Comparison of ENCODE assay signal across 11 cellular contexts in the genomic region with DNA sequence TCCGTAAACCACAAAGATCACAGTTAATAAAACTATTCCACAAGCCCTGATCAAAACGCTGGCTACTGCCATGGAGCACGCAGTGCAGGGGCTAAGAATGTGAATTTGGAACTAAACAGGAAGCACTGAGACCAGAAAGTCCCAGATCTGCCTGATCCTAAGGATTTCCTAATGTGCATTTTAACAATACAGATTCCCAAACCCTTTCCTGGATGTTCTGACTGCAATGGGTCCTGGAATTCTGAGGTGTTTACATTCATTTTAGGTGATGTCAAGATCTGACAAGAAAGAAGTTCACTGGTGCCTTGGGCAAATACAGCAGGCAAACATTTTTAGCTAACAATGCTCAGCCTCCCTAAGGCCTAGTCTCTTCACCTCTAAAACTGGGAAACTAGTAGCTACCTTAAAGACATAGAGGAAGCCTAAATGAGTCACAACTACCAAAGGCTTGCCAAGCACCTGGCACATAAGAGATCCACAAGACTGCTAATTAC. TPM values are rescaled to one million over a fixed set of nuclear protein-coding genes. Genes with fewer than 3 reads are reported as not detected.
DNase-seq lines count a peak whose midpoint lies in the region; ATAC-seq, FAIRE-seq and TF ChIP-seq lines count a peak whose summit lies in the region.
"Had no signal": no experiment of that assay in that cellular context is flagged by ENCODE, and none has a peak within 500 bp of the region (broad histone marks: within the 10 kb centered on the region; RNA-seq: fewer than 3 reads in every experiment).

No MANE protein-coding gene starts in this region.

- in situ Hi-C loops in transverse colon (cut with MboI; ENCODE audit: low pct_ligation_motif_present in 1 of 4, low pct_unique_long_range_greater_than_20kb in 1 of 4, low sequenced_read_pairs in 3 of 4): no loop called here

- peaks cover 2% of the 10 kb centered on the region for H3K4me1 ChIP-seq in mesenchymal stem cell (ENCODE audit: control insufficient read depth, insufficient read depth, low read depth, low read length)
- peaks cover 0 to 28% (median 5%) of the 10 kb centered on the region in 4 donors for H3K4me1 ChIP-seq in transverse colon

- POLR2A ChIA-PET in activated CD4-positive, alpha-beta memory T cell treated with anti-CD3 and anti-CD28 coated beads, Interleukin-2, amount 10 ng/mL, durations not matched to agents 7 days and 5 days (lab: Charles Lee): no interaction called here

- no peaks in the 10 kb centered on the region for H3K27me3 Mint-ChIP-seq in activated T-cell treated with anti-CD3 and anti-CD28 coated beads, Interleukin-2, amount 50 U/mL, for 72 hours (ENCODE audit: low read depth)
- no peaks in the 10 kb centered on the region for H3K27me3 Mint-ChIP-seq in activated CD4-positive, alpha-beta memory T cell treated with anti-CD3 and anti-CD28 coated beads, Interleukin-2, amount 10 ng/mL, durations not matched to agents 7 days and 5 days
- H3K27me3 Mint-ChIP-seq in Calu3 (ENCODE audit: unreplicated experiment): no peaks in the 10 kb centered on the region

- H3K27ac ChIP-seq in mesenchymal stem cell (ENCODE audit: low read length, poor library complexity, severe bottlenecking): no peak overlapping the region
- peak overlapping the region; percentile 64 to 70 (median 66) for H3K27ac ChIP-seq in transverse colon
- no peak overlapping the region for H3K27ac ChIP-seq in substantia nigra (ENCODE audit: low read depth, low read length, poor library complexity, severe bottlenecking)

- DNase-seq in activated T-cell treated with anti-CD3 and anti-CD28 coated beads, Interleukin-2, amount 50 U/mL, for 72 hours: no peak
- no peak for DNase-seq in activated T-cell treated with anti-CD3 and anti-CD28 coated beads for 4 hours
- DNase-seq in bronchial epithelial cell (ENCODE audit: low read depth): peak; percentile 71
- DNase-seq in mesenchymal stem cell: peak; percentile 60
- no peak for DNase-seq in transverse colon
- no peak for DNase-seq in activated CD4-positive, alpha-beta memory T cell treated with anti-CD3 and anti-CD28 coated beads, Interleukin-2, amount 10 ng/mL, durations not matched to agents 7 days and 5 days
- DNase-seq in Calu3: no peak
- DNase-seq in substantia nigra (lab: John Stamatoyannopoulos, UW): no peak
- DNase-seq: mucosa of descending colon, NCI-H1930, testis had no signal

- no peak overlapping the region for H4K8ac ChIP-seq in mesenchymal stem cell (ENCODE audit: low read length)

- H3K4me3 ChIP-seq in bronchial epithelial cell (ENCODE audit: low read depth, low read length) (no peak overlapping the region), mesenchymal stem cell (ENCODE audit: insufficient read depth in 1 of 2, low read depth in 1 of 2, low read length in 2 of 2) (no peak overlapping the region), transverse colon (no peak overlapping the region)
- H3K4me3 ChIP-seq: mucosa of descending colon, testis had no signal

- no peak overlapping the region for H3K14ac ChIP-seq in mesenchymal stem cell (ENCODE audit: low read length in 2 of 2)

- H2BK120ac ChIP-seq in mesenchymal stem cell (ENCODE audit: low read depth, low read length): no peak overlapping the region

- no peak overlapping the region for H2AFZ ChIP-seq in mesenchymal stem cell (ENCODE audit: low read depth, low read length)

- H3K9me3 Mint-ChIP-seq in activated T-cell treated with anti-CD3 and anti-CD28 coated beads, Interleukin-2, amount 50 U/mL, for 72 hours: no peaks in the 10 kb centered on the region
- H3K9me3 Mint-ChIP-seq in activated CD4-positive, alpha-beta memory T cell treated with anti-CD3 and anti-CD28 coated beads, Interleukin-2, amount 10 ng/mL, durations not matched to agents 7 days and 5 days: no peaks in the 10 kb centered on the region
- H3K9me3 Mint-ChIP-seq in Calu3 (ENCODE audit: low read depth, unreplicated experiment): no peaks in the 10 kb centered on the region

- H3K27me3 ChIP-seq in bronchial epithelial cell (ENCODE audit: control insufficient read depth, insufficient read depth, low read length): no peaks in the 10 kb centered on the region
- no peaks in the 10 kb centered on the region for H3K27me3 ChIP-seq in mesenchymal stem cell (ENCODE audit: control insufficient read depth in 1 of 2, insufficient read depth in 1 of 2, low read length in 2 of 2)
- no peaks in the 10 kb centered on the region for H3K27me3 ChIP-seq in transverse colon
- H3K27me3 ChIP-seq: testis had no signal

- H3K23ac ChIP-seq in mesenchymal stem cell (ENCODE audit: low read length in 2 of 2): no peak overlapping the region

- no peak overlapping the region for H2BK15ac ChIP-seq in mesenchymal stem cell (ENCODE audit: low read depth, poor library complexity, severe bottlenecking)

- no peak for FAIRE-seq in bronchial epithelial cell (lab: Jason Lieb, UNC)

- ATAC-seq in activated T-cell treated with anti-CD3 and anti-CD28 coated beads, Interleukin-2, amount 50 U/mL, for 72 hours (replicated peaks in 1 of 2): peak; percentile 28 to 46
- ATAC-seq: mucosa of descending colon had no signal

- no peak for TF ChIP-seq POLR2A in transverse colon (IDR thresholded peaks at IDR 0.05)

- no peak overlapping the region for H3K4me2 ChIP-seq in mesenchymal stem cell (ENCODE audit: low read length, poor library complexity, severe bottlenecking)

- H3K4me1 Mint-ChIP-seq in activated T-cell treated with anti-CD3 and anti-CD28 coated beads, Interleukin-2, amount 50 U/mL, for 72 hours (ENCODE audit: low read depth): peaks cover 92% of the 10 kb centered on the region
- peaks cover 67% of the 10 kb centered on the region for H3K4me1 Mint-ChIP-seq in activated CD4-positive, alpha-beta memory T cell treated with anti-CD3 and anti-CD28 coated beads, Interleukin-2, amount 10 ng/mL, durations not matched to agents 7 days and 5 days
- H3K4me1 Mint-ChIP-seq in Calu3 (ENCODE audit: low read depth, unreplicated experiment): peaks cover 59% of the 10 kb centered on the region

- intact Hi-C loops in transverse colon (cut with DNase I; ENCODE audit: low total_unique reads) (no loop called here), Calu3 (cut with micrococcal nuclease; ENCODE audit: unreplicated experiment) (no loop called here)

- H3K79me1 ChIP-seq in mesenchymal stem cell (replicated peaks; ENCODE audit: low read length, poor library complexity, severe bottlenecking): peaks cover 15% of the 10 kb centered on the region

- no peak overlapping the region for H2BK5ac ChIP-seq in mesenchymal stem cell (ENCODE audit: low read depth, low read length, poor library complexity, severe bottlenecking)

- TF ChIP-seq CTCF in bronchial epithelial cell (IDR thresholded peaks at IDR 0.05; ENCODE audit: insufficient read depth, low read length, severe bottlenecking) (no peak), transverse colon (IDR thresholded peaks at IDR 0.05) (no peak), Calu3 (IDR thresholded peaks at IDR 0.05; ENCODE audit: unreplicated experiment) (no peak)

- H3K18ac ChIP-seq in mesenchymal stem cell (ENCODE audit: low read depth in 1 of 2, low read length in 2 of 2): no peak overlapping the region

- 65% methylated on average over 3 of the region's 3 CpGs for WGBS in mesenchymal stem cell
- 63 to 95% methylated on average over 3 of the region's 3 CpGs for WGBS in transverse colon (ENCODE audit: low coverage in 1 of 2), 2 donors

- no TSS peak for BruUV-seq in Calu3 (replicated peaks; lab: Mats Ljungman, UMichigan)

- H3K9ac ChIP-seq in mesenchymal stem cell (ENCODE audit: low read length): peak overlapping the region; percentile 36

- no peak overlapping the region for H2BK12ac ChIP-seq in mesenchymal stem cell (ENCODE audit: low read length in 2 of 2)

- H3K36me3 ChIP-seq in bronchial epithelial cell (ENCODE audit: control insufficient read depth, insufficient read depth, low read length) (peaks cover 7% of the 10 kb centered on the region), mesenchymal stem cell (ENCODE audit: control insufficient read depth in 1 of 2, insufficient read depth in 2 of 2, low read depth in 1 of 2, low read length in 2 of 2) (peaks cover 9 to 27% of the 10 kb centered on the region in 2 experiments), transverse colon (no peaks in the 10 kb centered on the region)

- peaks cover 27 to 44% of the 10 kb centered on the region in 2 donors for H3K36me3 Mint-ChIP-seq in activated T-cell treated with anti-CD3 and anti-CD28 coated beads, Interleukin-2, amount 50 U/mL, for 72 hours (ENCODE audit: insufficient read depth in 2 of 2)
- peaks cover 65% of the 10 kb centered on the region for H3K36me3 Mint-ChIP-seq in activated CD4-positive, alpha-beta memory T cell treated with anti-CD3 and anti-CD28 coated beads, Interleukin-2, amount 10 ng/mL, durations not matched to agents 7 days and 5 days (ENCODE audit: low read depth)
- peaks cover 22% of the 10 kb centered on the region for H3K36me3 Mint-ChIP-seq in Calu3 (ENCODE audit: insufficient read depth, unreplicated experiment)

- no peaks in the 10 kb centered on the region for H3K9me3 ChIP-seq in mesenchymal stem cell (ENCODE audit: control insufficient read depth, low read length)
- no peaks in the 10 kb centered on the region for H3K9me3 ChIP-seq in transverse colon
- H3K9me3 ChIP-seq: mucosa of descending colon, testis had no signal

- no peak overlapping the region for H4K91ac ChIP-seq in mesenchymal stem cell (ENCODE audit: low read length)

- H3K27ac Mint-ChIP-seq in activated T-cell treated with anti-CD3 and anti-CD28 coated beads, Interleukin-2, amount 50 U/mL, for 72 hours: peak overlapping the region; percentile 70
- H3K27ac Mint-ChIP-seq in activated CD4-positive, alpha-beta memory T cell treated with anti-CD3 and anti-CD28 coated beads, Interleukin-2, amount 10 ng/mL, durations not matched to agents 7 days and 5 days: no peak overlapping the region
- no peak overlapping the region for H3K27ac Mint-ChIP-seq in Calu3 (ENCODE audit: unreplicated experiment)

- H3K4me3 Mint-ChIP-seq in activated T-cell treated with anti-CD3 and anti-CD28 coated beads, Interleukin-2, amount 50 U/mL, for 72 hours: peak overlapping the region in 1 of 2 donors; percentile 52
- H3K4me3 Mint-ChIP-seq in activated CD4-positive, alpha-beta memory T cell treated with anti-CD3 and anti-CD28 coated beads, Interleukin-2, amount 10 ng/mL, durations not matched to agents 7 days and 5 days: no peak overlapping the region
- H3K4me3 Mint-ChIP-seq in Calu3 (ENCODE audit: low read depth, unreplicated experiment): no peak overlapping the region

- no peak overlapping the region for H3K4ac ChIP-seq in mesenchymal stem cell (ENCODE audit: low read depth in 1 of 2, low read length in 2 of 2)

- no peak overlapping the region for H2AK5ac ChIP-seq in mesenchymal stem cell (ENCODE audit: low read length, severe bottlenecking)

- TF ChIP-seq EP300 in transverse colon (IDR thresholded peaks at IDR 0.05; ENCODE audit: low read depth): peak; percentile 47

- CTCF ChIA-PET in activated CD4-positive, alpha-beta memory T cell treated with anti-CD3 and anti-CD28 coated beads, Interleukin-2, amount 10 ng/mL, durations not matched to agents 7 days and 5 days (lab: Charles Lee): interaction anchor here (2.9 kb wide), 1 partner anchor 23 kb away, joined by 10 read pairs; no protein-coding TSS in a partner anchor
- CTCF ChIA-PET in Calu3 (lab: Charles Lee): interaction anchor here (0.6 to 0.7 kb wide), 2 partner anchors 10 to 13 kb away, joined by 3 read pairs; partner anchors contain the start of gene NSMCE1

RNA-seq across cellular contexts. Expression of gene NSMCE1, which starts 10.3 kb away (rescaled TPM):
- 100 to 1,000 TPM; 119 to 165 TPM for total RNA-seq in activated T-cell treated with anti-CD3 and anti-CD28 coated beads, Interleukin-2, amount 50 U/mL, for 72 hours
- total RNA-seq in bronchial epithelial cell (107 and 111 TPM in 2 replicates), transverse colon (10 to 100 TPM in 3 of 4 donors, 1 to 10 TPM in 1; 6.2 to 90.8 (median 27.2) TPM), Calu3 (2022) (74.9 and 83.2 TPM in 2 replicates)
- 52.8 TPM for polyA plus RNA-seq in mesenchymal stem cell (2013, experiment 1 of 2)
- polyA plus RNA-seq in mesenchymal stem cell (2013, experiment 2 of 2): 54.6 TPM
- 100 to 1,000 TPM; 100 to 106 TPM for total RNA-seq in activated CD4-positive, alpha-beta memory T cell treated with anti-CD3 and anti-CD28 coated beads, Interleukin-2, amount 10 ng/mL, durations not matched to agents 7 days and 5 days

RNA-seq across cellular contexts. Expression of gene KDM8, which starts 55.0 kb away (rescaled TPM):
- total RNA-seq in activated T-cell treated with anti-CD3 and anti-CD28 coated beads, Interleukin-2, amount 50 U/mL, for 72 hours: 10 to 100 TPM; 12.8 to 16.2 TPM
- total RNA-seq in bronchial epithelial cell: 1.7 and 1.8 TPM in 2 replicates
- 1.9 TPM for polyA plus RNA-seq in mesenchymal stem cell (2013, experiment 1 of 2)
- 1.7 TPM for polyA plus RNA-seq in mesenchymal stem cell (2013, experiment 2 of 2)
- total RNA-seq in transverse colon: 10 to 100 TPM in 2 of 4 donors, 1 to 10 TPM in 2; 4.4 to 14.2 (median 9.2) TPM
- 10 to 100 TPM; 12.7 to 14.3 TPM for total RNA-seq in activated CD4-positive, alpha-beta memory T cell treated with anti-CD3 and anti-CD28 coated beads, Interleukin-2, amount 10 ng/mL, durations not matched to agents 7 days and 5 days
- 8.4 and 10.2 TPM in 2 replicates for total RNA-seq in Calu3 (2022)

RNA-seq across cellular contexts. Expression of gene IL4R, which starts 55.5 kb away (rescaled TPM):
- 100 to 1,000 TPM; 313 to 348 TPM for total RNA-seq in activated T-cell treated with anti-CD3 and anti-CD28 coated beads, Interleukin-2, amount 50 U/mL, for 72 hours
- total RNA-seq in bronchial epithelial cell (25.8 and 32.9 TPM in 2 replicates), transverse colon (100 to 1,000 TPM; 106 to 235 (median 156) TPM), Calu3 (2022) (99.0 and 108 TPM in 2 replicates)
- 79.3 TPM for polyA plus RNA-seq in mesenchymal stem cell (2013, experiment 1 of 2)
- 85.4 TPM for polyA plus RNA-seq in mesenchymal stem cell (2013, experiment 2 of 2)
- 100 to 1,000 TPM; 257 to 268 TPM for total RNA-seq in activated CD4-positive, alpha-beta memory T cell treated with anti-CD3 and anti-CD28 coated beads, Interleukin-2, amount 10 ng/mL, durations not matched to agents 7 days and 5 days

Comparison
In these comparisons a context has a peak if more than half of its experiments do, and no peak if none do; other contexts are left out.
1. DNase-seq: peak in bronchial epithelial cell (single experiment) and mesenchymal stem cell (single experiment); none in activated T-cell treated with anti-CD3 and anti-CD28 coated beads, Interleukin-2, amount 50 U/mL, for 72 hours (0 of 2), activated T-cell treated with anti-CD3 and anti-CD28 coated beads for 4 hours (single experiment), transverse colon (single experiment), activated CD4-positive, alpha-beta memory T cell treated with anti-CD3 and anti-CD28 coated beads, Interleukin-2, amount 10 ng/mL, durations not matched to agents 7 days and 5 days (single experiment), Calu3 (single experiment) and substantia nigra (0 of 49).
2. H3K27ac ChIP-seq: peak in transverse colon (4 of 4); none in mesenchymal stem cell (single experiment) and substantia nigra (single experiment).